12 cellular contexts compared by ENCODE assay signal in the genomic region with DNA sequence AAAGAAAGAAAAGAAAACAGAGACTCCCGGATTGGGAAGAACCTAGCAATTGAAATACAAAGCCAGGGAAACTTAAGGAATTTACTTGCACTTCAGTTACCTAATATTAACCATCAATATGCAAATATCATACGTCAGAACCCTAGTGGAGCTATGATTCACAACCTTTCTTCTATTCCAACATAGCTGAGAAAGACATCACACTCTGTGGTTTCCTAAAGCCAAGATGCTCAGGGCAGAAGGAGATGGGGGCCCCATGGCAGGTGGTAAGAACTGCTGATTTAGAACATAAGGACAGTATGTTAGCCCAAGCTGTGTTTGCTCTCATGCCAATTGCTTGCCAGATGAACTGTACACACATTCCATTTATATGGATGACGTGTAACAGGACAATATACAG. TPM values are rescaled to one million over a fixed set of nuclear protein-coding genes. Genes with fewer than 3 reads are reported as not detected.
DNase-seq lines count a peak whose midpoint lies in the region; ATAC-seq and TF ChIP-seq lines count a peak whose summit lies in the region.
"Had no signal": no experiment of that assay in that cellular context is flagged by ENCODE, and none has a peak within 500 bp of the region (broad histone marks: within the 10 kb centered on the region; RNA-seq: fewer than 3 reads in every experiment).

No MANE protein-coding gene starts in this region.

- peaks cover 38% of the 10 kb centered on the region for H3K79me2 ChIP-seq in DND-41 (ENCODE audit: insufficient read depth, low read length)

- H3K4me3 ChIP-seq in DND-41 (ENCODE audit: low read depth in 1 of 2, low read length in 2 of 2) (no peak overlapping the region), BE2C (ENCODE audit: low read depth, low read length) (no peak overlapping the region)
- H3K4me3 ChIP-seq: ovary had no signal

- H4K20me1 ChIP-seq in DND-41 (ENCODE audit: insufficient read depth, low read length) = peaks cover 18% of the 10 kb centered on the region

- no peak overlapping the region for H3K4me2 ChIP-seq in DND-41 (ENCODE audit: insufficient read depth, low read length)

- H3K9me3 ChIP-seq in DND-41 (ENCODE audit: insufficient read depth, low read length, severe bottlenecking) (no peaks in the 10 kb centered on the region), BE2C (no peaks in the 10 kb centered on the region; the same call in 1 of the 2 replicates)
- H3K9me3 ChIP-seq: ovary had no signal

- peak; percentile 69 for ATAC-seq in DND-41 (ENCODE audit: insufficient read depth, low read depth)
- no peak for ATAC-seq in GM18867 (IDR thresholded peaks at IDR 0.05; ENCODE audit: unreplicated experiment)
- ATAC-seq in HG02588 (IDR thresholded peaks at IDR 0.05; ENCODE audit: unreplicated experiment) = no peak
- no peak for ATAC-seq in HG03108 (IDR thresholded peaks at IDR 0.05; ENCODE audit: unreplicated experiment)

- no peak for DNase-seq in DND-41
- DNase-seq in HCEC 1CT = peak; percentile 81
- peak; percentile 23 to 40 for DNase-seq in SHP77 (lab: John Stamatoyannopoulos, UW)
- peak; percentile 79 for DNase-seq in glomerular visceral epithelial cell (ENCODE audit: extremely low spot score)
- no peak for DNase-seq in BE2C
- DNase-seq: Calu3, NCI-H2227 treated with DMSO at 0.1 percent for 48 hours, ovary, WERI-Rb-1 had no signal

- TF ChIP-seq CTCF in DND-41 (IDR thresholded peaks at IDR 0.05; ENCODE audit: borderline replicate concordance, extremely low read depth, low read length, poor library complexity, severe bottlenecking) = no peak
- no peak for TF ChIP-seq CTCF in BE2C (IDR thresholded peaks at IDR 0.05; ENCODE audit: low read depth, low read length)

- H3K27me3 ChIP-seq in DND-41 (ENCODE audit: insufficient read depth, low read length, poor library complexity) (no peaks in the 10 kb centered on the region), BE2C (no peaks in the 10 kb centered on the region)
- H3K27me3 ChIP-seq: ovary had no signal

- no peak overlapping the region for H3K27ac ChIP-seq in DND-41 (ENCODE audit: low read length)
- H3K27ac ChIP-seq: ovary, WERI-Rb-1 had no signal

- H3K36me3 ChIP-seq in DND-41 (ENCODE audit: insufficient read depth, low read length) (no peaks in the 10 kb centered on the region), BE2C (no peaks in the 10 kb centered on the region)
- H3K36me3 ChIP-seq: ovary, WERI-Rb-1 had no signal

- no peaks in the 10 kb centered on the region for H3K4me1 ChIP-seq in DND-41 (ENCODE audit: insufficient read depth, low read length)
- H3K4me1 ChIP-seq in BE2C = peaks cover 13% of the 10 kb centered on the region; the same call in 1 of the 2 replicates

- no peak overlapping the region for H3K9ac ChIP-seq in DND-41 (ENCODE audit: low read depth, low read length)

- H2AFZ ChIP-seq in DND-41 (ENCODE audit: low read depth, low read length) = no peak overlapping the region

RNA-seq across cellular contexts. Expression of a gene that starts 34.7 kb away (rescaled TPM):
- polyA plus RNA-seq in BE2C (2012; ENCODE audit: insufficient read depth, insufficient read length, low read depth) = 47.0 TPM

Comparison
In these comparisons a context has a peak if more than half of its experiments do, and no peak if none do; other contexts are left out.
1. DNase-seq: peak in HCEC 1CT (single experiment), SHP77 (2 of 2) and glomerular visceral epithelial cell (single experiment); none in DND-41 (single experiment) and BE2C (single experiment).